Comparison of ENCODE assay signal across 24 cellular contexts in genomic region chr13:51047434-51048165, GRCh38.
A peak's percentile ranks its signal among the peaks of the same experiment; 100 is the strongest.
DNase-seq lines count a peak whose midpoint lies in the region; ATAC-seq, FAIRE-seq and TF ChIP-seq lines count a peak whose summit lies in the region.
"Had no signal": no experiment of that assay in that cellular context is flagged by ENCODE, and none has a peak within 500 bp of the region (broad histone marks: within the 10 kb centered on the region; RNA-seq: fewer than 3 reads in every experiment).

No MANE protein-coding gene starts in this region.

- ATAC-seq in DND-41 (ENCODE audit: insufficient read depth, low read depth) (no peak), HepG2 (no peak), Right ventricle myocardium inferior (no peak), omental fat pad (ENCODE audit: low FRiP score) (no peak)
- ATAC-seq: activated T-cell treated with anti-CD3 and anti-CD28 coated beads, Interleukin-2, amount 50 U/mL, for 72 hours; psoas muscle had no signal

- intact Hi-C loops in HepG2 (cut with micrococcal nuclease; ENCODE audit: unreplicated experiment) = no loop called here
- intact Hi-C loops in Right ventricle myocardium inferior (cut with DNase I) = no loop called here

- TF ChIP-seq CTCF in DND-41 (IDR thresholded peaks at IDR 0.05; ENCODE audit: borderline replicate concordance, extremely low read depth, low read length, poor library complexity, severe bottlenecking) (peak; percentile 34), HepG2 (CRISPR knock-in tag; IDR thresholded peaks at IDR 0.05) (0 out of 2 replicates have a peak, but pooled peaks have one; percentile 20), omental fat pad (IDR thresholded peaks at IDR 0.05) (no peak)

- no peaks in the 10 kb centered on the region for H3K27me3 ChIP-seq in DND-41 (ENCODE audit: insufficient read depth, low read length, poor library complexity)
- peaks cover 3 to 6% of the 10 kb centered on the region in 2 experiments; a peak in 2 of 5 replicates for H3K27me3 ChIP-seq in HepG2 (ENCODE audit: control insufficient read depth in 1 of 2, insufficient read depth in 2 of 2, low read length in 2 of 2)
- H3K27me3 ChIP-seq: SJSA1, suprapubic skin had no signal

- no peaks in the 10 kb centered on the region for H3K79me2 ChIP-seq in DND-41 (ENCODE audit: insufficient read depth, low read length)
- no peaks in the 10 kb centered on the region for H3K79me2 ChIP-seq in HepG2 (ENCODE audit: insufficient read depth, low read length)

- H3K4me1 ChIP-seq in DND-41 (ENCODE audit: insufficient read depth, low read length) = no peaks in the 10 kb centered on the region
- no peaks in the 10 kb centered on the region for H3K4me1 ChIP-seq in HepG2 (ENCODE audit: insufficient read depth, low read length)
- H3K4me1 ChIP-seq: left ventricle myocardium inferior, psoas muscle, SJSA1, suprapubic skin had no signal

- H3K9me3 ChIP-seq in DND-41 (ENCODE audit: insufficient read depth, low read length, severe bottlenecking) = no peaks in the 10 kb centered on the region
- no peaks in the 10 kb centered on the region for H3K9me3 ChIP-seq in HepG2 (ENCODE audit: low read length)
- H3K9me3 ChIP-seq: left ventricle myocardium inferior, psoas muscle, SJSA1, suprapubic skin had no signal

- H3K9ac ChIP-seq in DND-41 (ENCODE audit: low read depth, low read length) (no peak overlapping the region), HepG2 (ENCODE audit: insufficient read depth, low read depth, low read length) (no peak overlapping the region)

- POLR2A ChIA-PET in HepG2 (lab: Yijun Ruan, JAX) = no interaction called here

- no peak for FAIRE-seq in HepG2 (lab: Jason Lieb, UNC)

- H3K36me3 ChIP-seq in DND-41 (ENCODE audit: insufficient read depth, low read length) (no peaks in the 10 kb centered on the region), HepG2 (replicated peaks in 1 of 2; ENCODE audit: control insufficient read depth in 1 of 2, insufficient read depth in 2 of 2, low read length in 2 of 2) (no peaks in the 10 kb centered on the region)
- H3K36me3 ChIP-seq: left ventricle myocardium inferior, SJSA1, suprapubic skin had no signal

- in situ Hi-C loops in HepG2 (cut with HindIII; ENCODE audit: extremely low pct_ligation_motif_present, low pct_unique_long_range_greater_than_20kb) = no loop called here

- TF ChIP-seq RAD21 in HepG2 (CRISPR knock-in tag; IDR thresholded peaks at IDR 0.05) = no peak

- no TSS peak for BruUV-seq in HepG2 (replicated peaks; lab: Mats Ljungman, UMichigan)

- no peak for TF ChIP-seq EP300 in HepG2 (IDR thresholded peaks at IDR 0.05; ENCODE audit: low read depth in 2 of 2, low read length in 2 of 2)
- TF ChIP-seq EP300 in HepG2 (CRISPR knock-in tag; IDR thresholded peaks at IDR 0.05; ENCODE audit: borderline replicate concordance) = no peak

- H3K4me3 ChIP-seq in DND-41 (ENCODE audit: low read depth in 1 of 2, low read length in 2 of 2) (no peak overlapping the region), HepG2 (replicated peaks in 1 of 3; ENCODE audit: insufficient read depth in 1 of 3, low read depth in 2 of 3, low read length in 3 of 3) (no peak overlapping the region)
- H3K4me3 ChIP-seq: left ventricle myocardium inferior, PC-9, psoas muscle, SJSA1, suprapubic skin had no signal

- H4K20me1 ChIP-seq in DND-41 (ENCODE audit: insufficient read depth, low read length) = no peaks in the 10 kb centered on the region
- no peaks in the 10 kb centered on the region for H4K20me1 ChIP-seq in HepG2 (ENCODE audit: insufficient read depth, low read length)

- DNase-seq in DND-41 (no peak), Kasumi-1 (lab: John Stamatoyannopoulos, UW) (peak; percentile 6 to 29), SW480 (ENCODE audit: low spot score) (peak; percentile 6), HepG2 (ENCODE audit: low spot score) (no peak), Right ventricle myocardium inferior (ENCODE audit: missing footprints) (no peak), DMS79 treated with DMSO at 0.1 percent for 48 hours (lab: John Stamatoyannopoulos, UW) (no peak), omental fat pad (ENCODE audit: low spot score) (no peak), substantia nigra (lab: John Stamatoyannopoulos, UW) (no peak)
- DNase-seq: activated CD4-positive, alpha-beta T cell treated with anti-CD3 and anti-CD28 coated beads for 48 hours; activated naive CD4-positive, alpha-beta T cell treated with anti-CD3 and anti-CD28 coated beads for 36 hours; activated T-cell treated with anti-CD3 and anti-CD28 coated beads, Interleukin-2, amount 50 U/mL, for 72 hours; amygdala; CD4-positive, CD25-positive, alpha-beta regulatory T cell; HFFc6; left ventricle myocardium inferior; midbrain; NCI-H1436; NCI-H2171 treated with DMSO at 0.1 percent for 48 hours; NCI-H526; nephron progenitor cell; PC-9; psoas muscle had no signal

- H3K27ac ChIP-seq in DND-41 (ENCODE audit: low read length) (no peak overlapping the region), HepG2 (ENCODE audit: extremely low read length, insufficient read depth, low read length) (no peak overlapping the region), substantia nigra (ENCODE audit: low read depth, low read length, poor library complexity, severe bottlenecking) (no peak overlapping the region)
- H3K27ac ChIP-seq: left ventricle myocardium inferior, PC-9, psoas muscle, SJSA1, suprapubic skin had no signal

- no peak for TF ChIP-seq POLR2A in HepG2 (IDR thresholded peaks at IDR 0.05; ENCODE audit: insufficient read depth in 1 of 2, low read depth in 2 of 2, low read length in 2 of 2)

- WGBS in HepG2 (ENCODE audit: low lambda C conversion rate) = 17% methylated on average over 6 of the region's 6 CpGs

- CTCF ChIA-PET in HepG2 (lab: Yijun Ruan, JAX; ENCODE audit: low intra/inter-chr PET ratio, low total read pairs) = no interaction called here

- H2AFZ ChIP-seq in DND-41 (ENCODE audit: low read depth, low read length) (no peak overlapping the region), HepG2 (ENCODE audit: low read length) (no peak overlapping the region)
- H2AFZ ChIP-seq: PC-9 had no signal

- no peak overlapping the region for H3K4me2 ChIP-seq in DND-41 (ENCODE audit: insufficient read depth, low read length)
- no peak overlapping the region for H3K4me2 ChIP-seq in HepG2 (ENCODE audit: low read depth, low read length)
- H3K4me2 ChIP-seq: PC-9 had no signal

TF ChIP-seq in HepG2, 621 proteins besides CTCF, POLR2A, EP300 and RAD21:
- no peak for TF ChIP-seq ZNF558 (CRISPR knock-in tag; IDR thresholded peaks at IDR 0.05; ENCODE audit: borderline replicate concordance)
- peak; percentile 17; the same call in 1 of the 2 replicates for TF ChIP-seq STAG1 (CRISPR knock-in tag; IDR thresholded peaks at IDR 0.05)
TF ChIP-seq in HepG2: peak in this region for 1.

Comparison
In these comparisons a context has a peak if more than half of its experiments do, and no peak if none do; other contexts are left out.
1. DNase-seq: peak in Kasumi-1 (2 of 2) and SW480 (single experiment); none in DND-41 (single experiment), HepG2 (single experiment), Right ventricle myocardium inferior (single experiment), DMS79 treated with DMSO at 0.1 percent for 48 hours (single experiment), omental fat pad (single experiment) and substantia nigra (0 of 49).
2. CTCF ChIP-seq: peak in DND-41 (single experiment) and HepG2 (single experiment); none in omental fat pad (0 of 3).